In genomic region chr1:24959623-24959975, GRCh38 we compare ENCODE assay signal across 19 cellular contexts. TPM values are rescaled to one million over a fixed set of nuclear protein-coding genes. Genes with fewer than 3 reads are reported as not detected.
DNase-seq lines count a peak whose midpoint lies in the region; ATAC-seq and TF ChIP-seq lines count a peak whose summit lies in the region.
"Had no signal": no experiment of that assay in that cellular context is flagged by ENCODE, and none has a peak within 500 bp of the region (broad histone marks: within the 10 kb centered on the region; RNA-seq: fewer than 3 reads in every experiment).

No MANE protein-coding gene starts in this region.

- H3K9ac ChIP-seq in PC-3 (ENCODE audit: low read length) = no peak overlapping the region

- no peaks in the 10 kb centered on the region for H4K20me1 ChIP-seq in PC-3 (ENCODE audit: low read length)

- DNase-seq in stimulated activated naive CD8-positive, alpha-beta T cell treated with anti-CD3 and anti-CD28 coated beads, Interleukin-15, Interleukin-2, amounts not matched to agents 100 U/mL and 50 U/mL, for 24 hours = no peak
- DNase-seq in T-helper 17 cell (no peak), endothelial cell (ENCODE audit: low spot score) (no peak), KBM-7 (no peak), PC-3 (no peak)
- DNase-seq: brain microvascular endothelial cell; endodermal cell; GOT3; head of caudate nucleus; mucosa of descending colon; NCI-H2107; NCI-H524 treated with DMSO at 0.1 percent for 48 hours; SHP77; stimulated activated CD4-positive, alpha-beta T cell treated with anti-CD3 and anti-CD28 coated beads, Interleukin-12 subunit alpha, Interleukin-12 subunit beta, amount 100 ng/mL, for 4 hours; stimulated activated CD8-positive, alpha-beta memory T cell treated with anti-CD3 and anti-CD28 coated beads, Interleukin-4, amount 100 ng/mL, for 48 hours; testis had no signal

- no peaks in the 10 kb centered on the region for H3K9me2 ChIP-seq in PC-3 (replicated peaks; ENCODE audit: low read length)

- H3K4me2 ChIP-seq in PC-3 (ENCODE audit: low read length) = no peak overlapping the region

- H3F3A ChIP-seq in PC-3 (ENCODE audit: low read length, unreplicated experiment) = no peaks in the 10 kb centered on the region

- H3K9me3 Mint-ChIP-seq in stimulated activated naive CD8-positive, alpha-beta T cell treated with anti-CD3 and anti-CD28 coated beads, Interleukin-15, Interleukin-2, amounts not matched to agents 100 ng/mL and 50 ng/mL, for 24 hours = no peaks in the 10 kb centered on the region
- H3K9me3 Mint-ChIP-seq in endothelial cell (ENCODE audit: unreplicated experiment) = no peaks in the 10 kb centered on the region
- H3K9me3 Mint-ChIP-seq: endodermal cell had no signal

- peak overlapping the region; percentile 85 for H3K4me3 Mint-ChIP-seq in stimulated activated naive CD8-positive, alpha-beta T cell treated with anti-CD3 and anti-CD28 coated beads, Interleukin-15, Interleukin-2, amounts not matched to agents 100 ng/mL and 50 ng/mL, for 24 hours
- H3K4me3 Mint-ChIP-seq in T-helper 17 cell = no peak overlapping the region
- H3K4me3 Mint-ChIP-seq in endothelial cell (ENCODE audit: unreplicated experiment) = peak overlapping the region; percentile 8
- H3K4me3 Mint-ChIP-seq: endodermal cell had no signal

- peaks cover 11% of the 10 kb centered on the region for H3K4me1 ChIP-seq in PC-3 (ENCODE audit: insufficient read depth, low read length)
- H3K4me1 ChIP-seq: testis had no signal

- no peak overlapping the region for H2AFZ ChIP-seq in PC-3 (ENCODE audit: low read length)

- peaks cover 99% of the 10 kb centered on the region for H3K36me3 Mint-ChIP-seq in stimulated activated naive CD8-positive, alpha-beta T cell treated with anti-CD3 and anti-CD28 coated beads, Interleukin-15, Interleukin-2, amounts not matched to agents 100 ng/mL and 50 ng/mL, for 24 hours (ENCODE audit: low read depth)
- H3K36me3 Mint-ChIP-seq in T-helper 17 cell (ENCODE audit: low read depth) (no peaks in the 10 kb centered on the region), endothelial cell (ENCODE audit: low read depth, unreplicated experiment) (no peaks in the 10 kb centered on the region)

- H3K27me3 ChIP-seq in PC-3 (ENCODE audit: low read length) = no peaks in the 10 kb centered on the region; the same call in 1 of the 2 replicates
- H3K27me3 ChIP-seq: brain microvascular endothelial cell, testis had no signal

- peak overlapping the region; percentile 98 for H3K27ac Mint-ChIP-seq in stimulated activated naive CD8-positive, alpha-beta T cell treated with anti-CD3 and anti-CD28 coated beads, Interleukin-15, Interleukin-2, amounts not matched to agents 100 ng/mL and 50 ng/mL, for 24 hours
- peak overlapping the region; percentile 49 for H3K27ac Mint-ChIP-seq in T-helper 17 cell
- no peak overlapping the region for H3K27ac Mint-ChIP-seq in endothelial cell (ENCODE audit: unreplicated experiment)
- H3K27ac Mint-ChIP-seq: endodermal cell had no signal

- in situ Hi-C loops in KBM-7 (cut with MboI; ENCODE audit: low pct_unique_long_range_greater_than_20kb, low sequenced_read_pairs) = no loop called here

- no peak for ATAC-seq in stimulated activated naive CD8-positive, alpha-beta T cell treated with anti-CD3 and anti-CD28 coated beads, Interleukin-15, Interleukin-2, amounts not matched to agents 100 U/mL and 50 U/mL, for 24 hours
- ATAC-seq in T-helper 17 cell (no peak), GM21619 (IDR thresholded peaks at IDR 0.05; ENCODE audit: unreplicated experiment) (no peak), PC-3 (no peak)
- ATAC-seq: mucosa of descending colon had no signal

- H3K9me3 ChIP-seq in T-helper 17 cell (ENCODE audit: control insufficient read depth, low read length, poor library complexity, severe bottlenecking) (no peaks in the 10 kb centered on the region), PC-3 (ENCODE audit: low read length) (no peaks in the 10 kb centered on the region)
- H3K9me3 ChIP-seq: mucosa of descending colon, testis had no signal

- intact Hi-C loops in PC-3 (cut with micrococcal nuclease) = no loop called here

- no peak overlapping the region for H3K4me3 ChIP-seq in PC-3 (ENCODE audit: low read length)
- H3K4me3 ChIP-seq: mucosa of descending colon, testis had no signal

- no TSS peak for BruUV-seq in PC-3 (replicated peaks; lab: Mats Ljungman, UMichigan)

- H3K27ac ChIP-seq in PC-3 (ENCODE audit: low read length) = no peak overlapping the region
- H3K27ac ChIP-seq: brain microvascular endothelial cell, testis had no signal

- H3K27me3 Mint-ChIP-seq in stimulated activated naive CD8-positive, alpha-beta T cell treated with anti-CD3 and anti-CD28 coated beads, Interleukin-15, Interleukin-2, amounts not matched to agents 100 ng/mL and 50 ng/mL, for 24 hours = no peaks in the 10 kb centered on the region
- H3K27me3 Mint-ChIP-seq in T-helper 17 cell = no peaks in the 10 kb centered on the region
- H3K27me3 Mint-ChIP-seq in endothelial cell (ENCODE audit: unreplicated experiment) = peaks cover 11% of the 10 kb centered on the region

- TF ChIP-seq CTCF in endothelial cell (IDR thresholded peaks at IDR 0.05; ENCODE audit: unreplicated experiment) (no peak), PC-3 (conservative IDR thresholded peaks at IDR 0.05; ENCODE audit: low read depth, low read length) (no peak)

- no peaks in the 10 kb centered on the region for H3K36me3 ChIP-seq in PC-3 (ENCODE audit: low read depth, low read length)
- H3K36me3 ChIP-seq: brain microvascular endothelial cell had no signal

- CTCF ChIA-PET in PC-3 (lab: Charles Lee) = no interaction called here

- no peaks in the 10 kb centered on the region for H3K79me2 ChIP-seq in PC-3 (ENCODE audit: low read length)

- POLR2A ChIA-PET in PC-3 (lab: Charles Lee; ENCODE audit: unreplicated experiment) = no interaction called here

- peaks cover 78% of the 10 kb centered on the region for H3K4me1 Mint-ChIP-seq in stimulated activated naive CD8-positive, alpha-beta T cell treated with anti-CD3 and anti-CD28 coated beads, Interleukin-15, Interleukin-2, amounts not matched to agents 100 ng/mL and 50 ng/mL, for 24 hours (ENCODE audit: low read depth)
- H3K4me1 Mint-ChIP-seq in T-helper 17 cell (peaks cover 46% of the 10 kb centered on the region), endothelial cell (ENCODE audit: unreplicated experiment) (no peaks in the 10 kb centered on the region)
- H3K4me1 Mint-ChIP-seq: endodermal cell had no signal

RNA-seq across cellular contexts. Expression of gene RUNX3, which starts 29.5 kb away (rescaled TPM):
- total RNA-seq in T-helper 17 cell (100 to 1,000 TPM; 186 to 243 TPM), endothelial cell (ENCODE audit: unreplicated experiment) (1.8 TPM), PC-3 (2014; rRNA removed) (2.8 and 3.7 TPM in 2 replicates)
- total RNA-seq: LHCN-M2 had no signal

Comparison
In these comparisons a context has a peak if more than half of its experiments do, and no peak if none do; other contexts are left out.
1. RNA of gene RUNX3, which starts 29.5 kb away (total RNA-seq): 186 to 243 TPM in T-helper 17 cell; 2.8 to 3.7 TPM in PC-3 and 1.8 TPM in endothelial cell (single experiment); every median in the first group is over 10 times any median in the second.